20 cellular contexts compared by ENCODE assay signal in genomic region chr5:163941068-163941467, GRCh38.
"Had no signal": no experiment of that assay in that cellular context is flagged by ENCODE, and none has a peak within 500 bp of the region (broad histone marks: within the 10 kb centered on the region; RNA-seq: fewer than 3 reads in every experiment).

No MANE protein-coding gene starts in this region.

- H3K4me3 ChIP-seq: adrenal gland, right atrium auricular region, transverse colon, vagina had no signal

- H3K36me3 Mint-ChIP-seq: activated naive CD4-positive, alpha-beta T cell treated with anti-CD3 and anti-CD28 coated beads, Interleukin-2, amount 50 U/mL, for 24 hours; natural killer cell had no signal

- ATAC-seq: activated CD8-positive, alpha-beta T cell treated with anti-CD3 and anti-CD28 coated beads for 36 hours; activated T-cell treated with anti-CD3 and anti-CD28 coated beads, Interleukin-2, amount 50 U/mL, for 4 hours; natural killer cell had no signal

- H3K4me1 Mint-ChIP-seq: activated naive CD4-positive, alpha-beta T cell treated with anti-CD3 and anti-CD28 coated beads, Interleukin-2, amount 50 U/mL, for 24 hours had no signal

- H3K4me1 ChIP-seq: adrenal gland, right atrium auricular region, transverse colon, vagina had no signal

- H3K9me3 ChIP-seq: adrenal gland, right atrium auricular region, transverse colon, vagina had no signal

- H3K27ac ChIP-seq: adrenal gland, epithelial cell of prostate, right atrium auricular region, transverse colon, vagina, WERI-Rb-1 had no signal

- H3K27ac Mint-ChIP-seq: activated CD8-positive, alpha-beta T cell treated with anti-CD3 and anti-CD28 coated beads for 36 hours; activated naive CD4-positive, alpha-beta T cell treated with anti-CD3 and anti-CD28 coated beads, Interleukin-2, amount 50 U/mL, for 24 hours; natural killer cell had no signal

- H3K4me3 Mint-ChIP-seq: activated CD8-positive, alpha-beta T cell treated with anti-CD3 and anti-CD28 coated beads for 36 hours; activated naive CD4-positive, alpha-beta T cell treated with anti-CD3 and anti-CD28 coated beads, Interleukin-2, amount 50 U/mL, for 24 hours; activated T-cell treated with anti-CD3 and anti-CD28 coated beads, Interleukin-2, amount 50 U/mL, for 4 hours; natural killer cell had no signal

- H3K9me3 Mint-ChIP-seq: activated CD8-positive, alpha-beta T cell treated with anti-CD3 and anti-CD28 coated beads for 36 hours; activated naive CD4-positive, alpha-beta T cell treated with anti-CD3 and anti-CD28 coated beads, Interleukin-2, amount 50 U/mL, for 24 hours; activated T-cell treated with anti-CD3 and anti-CD28 coated beads, Interleukin-2, amount 50 U/mL, for 4 hours; natural killer cell had no signal

- H3K27me3 ChIP-seq: adrenal gland, right atrium auricular region, transverse colon, vagina had no signal

- DNase-seq: activated CD4-positive, alpha-beta T cell treated with anti-CD3 and anti-CD28 coated beads for 4 hours; activated CD8-positive, alpha-beta T cell treated with anti-CD3 and anti-CD28 coated beads for 36 hours; activated effector memory CD4-positive, alpha-beta T cell treated with anti-CD3 and anti-CD28 coated beads, Interleukin-2, amount 50 U/mL, for 16 hours; activated T-cell treated with anti-CD3 and anti-CD28 coated beads, Interleukin-2, amount 50 U/mL, for 4 hours; adrenal gland; foreskin melanocyte; kidney glomerular epithelial cell; mesendoderm; natural killer cell; nucleus accumbens; stimulated activated CD4-positive, alpha-beta T cell treated with anti-CD3 and anti-CD28 coated beads, Interleukin-15, amount 100 ng/mL, for 24 hours; stimulated activated CD4-positive, alpha-beta T cell treated with anti-CD3 and anti-CD28 coated beads, Interleukin-4, amount 100 ng/mL, for 24 hours; stimulated activated naive CD4-positive, alpha-beta T cell treated with Interleukin-2 at 50 U/mL for 16 hours; substantia nigra; transverse colon; WERI-Rb-1 had no signal

- H3K36me3 ChIP-seq: adrenal gland, right atrium auricular region, transverse colon, vagina, WERI-Rb-1 had no signal

- H3K27me3 Mint-ChIP-seq: activated CD8-positive, alpha-beta T cell treated with anti-CD3 and anti-CD28 coated beads for 36 hours; activated naive CD4-positive, alpha-beta T cell treated with anti-CD3 and anti-CD28 coated beads, Interleukin-2, amount 50 U/mL, for 24 hours had no signal
